ENCODE assay signal across 9 cellular contexts in genomic region chr11:87463486-87464102, GRCh38.
DNase-seq lines count a peak whose midpoint lies in the region; ATAC-seq and TF ChIP-seq lines count a peak whose summit lies in the region.
"Had no signal": no experiment of that assay in that cellular context is flagged by ENCODE, and none has a peak within 500 bp of the region (broad histone marks: within the 10 kb centered on the region; RNA-seq: fewer than 3 reads in every experiment).

No MANE protein-coding gene starts in this region.

- H3K4me1 ChIP-seq in OCI-LY7 (ENCODE audit: insufficient read depth, low read length, poor library complexity, severe bottlenecking), result peaks cover 43% of the 10 kb centered on the region
- H3K4me1 ChIP-seq in aorta (ENCODE audit: control insufficient read depth in 1 of 2, insufficient read depth in 2 of 2, low read length in 2 of 2), result no peaks in the 10 kb centered on the region
- H3K4me1 ChIP-seq: pancreas had no signal

- WGBS in aorta, 2 donors, result 75 to 80% methylated on average over 4 of the region's 4 CpGs

- H3K27me3 ChIP-seq in aorta (ENCODE audit: control insufficient read depth in 1 of 2, insufficient read depth in 2 of 2, low read length in 1 of 2), result no peaks in the 10 kb centered on the region

- no peaks in the 10 kb centered on the region for H4K20me1 ChIP-seq in OCI-LY7 (ENCODE audit: insufficient read depth, low read length)

- no peak overlapping the region for H3K4me2 ChIP-seq in OCI-LY7 (ENCODE audit: low read length)

- H3K27ac ChIP-seq in OCI-LY7 (ENCODE audit: low read depth, low read length, poor library complexity, severe bottlenecking), result no peak overlapping the region
- no peak overlapping the region for H3K27ac ChIP-seq in aorta (ENCODE audit: low read depth in 1 of 2, low read length in 2 of 2)
- H3K27ac ChIP-seq: pancreas had no signal

- H2AFZ ChIP-seq in OCI-LY7 (ENCODE audit: low read length), result peak overlapping the region; percentile 56; the same call in 1 of the 2 replicates

- H3K9me2 ChIP-seq in OCI-LY7 (ENCODE audit: insufficient read depth, low read length), result no peaks in the 10 kb centered on the region

- peak; percentile 73 for ATAC-seq in HG03378 (IDR thresholded peaks at IDR 0.05; ENCODE audit: unreplicated experiment)
- ATAC-seq in aorta (ENCODE audit: low FRiP score), result no peak
- ATAC-seq in HG02870 (IDR thresholded peaks at IDR 0.05; ENCODE audit: unreplicated experiment), result no peak

- peak; percentile 16 for DNase-seq in NCI-H1092 treated with DMSO at 0.1 percent for 48 hours (lab: John Stamatoyannopoulos, UW)
- DNase-seq in NCI-H1092 (lab: John Stamatoyannopoulos, UW), result no peak
- peak; percentile 71 for DNase-seq in OCI-LY7 (ENCODE audit: low spot score)
- DNase-seq in iPS-NIHi7 (ENCODE audit: extremely low spot score), result peak; percentile 84
- DNase-seq in aorta, result no peak
- DNase-seq in stimulated activated naive CD4-positive, alpha-beta T cell (lab: John Stamatoyannopoulos, UW), result no peak
- DNase-seq: pancreas had no signal

- no TSS peak for BruUV-seq in OCI-LY7 (replicated peaks; lab: Mats Ljungman, UMichigan)

- CTCF ChIA-PET in OCI-LY7 (lab: Charles Lee; ENCODE audit: unreplicated experiment), result no interaction called here

- H3K36me3 ChIP-seq in OCI-LY7 (ENCODE audit: insufficient read depth, low read length) (no peaks in the 10 kb centered on the region), aorta (ENCODE audit: control insufficient read depth in 1 of 2, insufficient read depth in 2 of 2, low read length in 1 of 2) (no peaks in the 10 kb centered on the region)
- H3K36me3 ChIP-seq: pancreas had no signal

- POLR2A ChIA-PET in OCI-LY7 (lab: Charles Lee), result interaction anchor here (0.6 to 1.0 kb wide), 6 partner anchors 9 to 505 kb away, joined by 3 to 9 read pairs (median 4); no protein-coding TSS in a partner anchor

- TF ChIP-seq CTCF in OCI-LY7 (conservative IDR thresholded peaks at IDR 0.05; ENCODE audit: low read length), result peak; percentile 85

- H3K4me3 ChIP-seq in OCI-LY7 (ENCODE audit: low read depth, low read length, poor library complexity, severe bottlenecking) (no peak overlapping the region), aorta (ENCODE audit: low read length in 2 of 2) (no peak overlapping the region)
- H3K4me3 ChIP-seq: pancreas had no signal

- no peaks in the 10 kb centered on the region for H3K79me2 ChIP-seq in OCI-LY7 (ENCODE audit: insufficient read depth, low read depth, low read length)

- intact Hi-C loops in OCI-LY7 (cut with micrococcal nuclease; ENCODE audit: unreplicated experiment), result loop anchor here (1.0 to 5.0 kb wide), 3 partner anchors 259 to 1081 kb away; no protein-coding TSS in a partner anchor
- intact Hi-C loops in aorta (cut with DNase I), result no loop called here

- H3K9me3 ChIP-seq in OCI-LY7 (ENCODE audit: low read length), result no peaks in the 10 kb centered on the region
- H3K9me3 ChIP-seq in aorta (ENCODE audit: control insufficient read depth, low read length), result no peaks in the 10 kb centered on the region
- H3K9me3 ChIP-seq: pancreas had no signal

Comparison
In these comparisons a context has a peak if more than half of its experiments do, and no peak if none do; other contexts are left out.
1. DNase-seq: peak in NCI-H1092 treated with DMSO at 0.1 percent for 48 hours (single experiment), OCI-LY7 (single experiment) and iPS-NIHi7 (single experiment); none in NCI-H1092 (single experiment), aorta (0 of 2) and stimulated activated naive CD4-positive, alpha-beta T cell (0 of 6).